Comparison of ENCODE assay signal across 1 cellular context in genomic region chr19:45615056-45615455, GRCh38. TPM values are rescaled to one million over a fixed set of nuclear protein-coding genes. Genes with fewer than 3 reads are reported as not detected.
"Had no signal": no experiment of that assay in that cellular context is flagged by ENCODE, and none has a peak within 500 bp of the region (broad histone marks: within the 10 kb centered on the region; RNA-seq: fewer than 3 reads in every experiment).

No MANE protein-coding gene starts in this region.

RNA-seq across cellular contexts. Expression of gene GPR4, which starts 13.0 kb away (rescaled TPM):
- total RNA-seq: myocyte had no signal
